9 cellular contexts compared by ENCODE assay signal in genomic region chr6:146543940-146544661, GRCh38. TPM values are rescaled to one million over a fixed set of nuclear protein-coding genes. Genes with fewer than 3 reads are reported as not detected.
DNase-seq lines count a peak whose midpoint lies in the region; ATAC-seq and FAIRE-seq lines count a peak whose summit lies in the region.
"Had no signal": no experiment of that assay in that cellular context is flagged by ENCODE, and none has a peak within 500 bp of the region (broad histone marks: within the 10 kb centered on the region; RNA-seq: fewer than 3 reads in every experiment).

No MANE protein-coding gene starts in this region.

- no peaks in the 10 kb centered on the region for H3K27me3 ChIP-seq in mucosa of stomach (ENCODE audit: control insufficient read depth, insufficient read depth, low read length)
- H3K27me3 ChIP-seq: BLaER1 treated with 17β-estradiol and CSF1 and Interleukin-3, amounts not matched to agents 10 nM and 100 nM had no signal

- H3K9ac ChIP-seq in mucosa of stomach (ENCODE audit: low read length), result peak overlapping the region; percentile 92
- H3K9ac ChIP-seq: BLaER1 treated with 17β-estradiol and CSF1 and Interleukin-3, amounts not matched to agents 10 nM and 100 nM had no signal

- H3K27me3 Mint-ChIP-seq in T-helper 1 cell treated with Interleukin-12 subunit alpha and Interleukin-12 subunit beta and Interleukin-4 antibody, amounts not matched to agents 30 μg/mL and 1 μg/mL, for 36 hours (ENCODE audit: low read depth), result peaks cover 43% of the 10 kb centered on the region
- H3K27me3 Mint-ChIP-seq in activated CD4-positive, alpha-beta memory T cell treated with anti-CD3 and anti-CD28 coated beads for 36 hours, result peaks cover 28% of the 10 kb centered on the region

- peaks cover 6% of the 10 kb centered on the region for H3K4me1 ChIP-seq in mucosa of stomach (ENCODE audit: control insufficient read depth, insufficient read depth, low read length)

- no peaks in the 10 kb centered on the region for H3K36me3 ChIP-seq in mucosa of stomach (ENCODE audit: control insufficient read depth, insufficient read depth, low read length)

- H3K9me3 Mint-ChIP-seq in T-helper 1 cell treated with Interleukin-12 subunit alpha and Interleukin-12 subunit beta and Interleukin-4 antibody, amounts not matched to agents 30 μg/mL and 1 μg/mL, for 36 hours, result no peaks in the 10 kb centered on the region
- no peaks in the 10 kb centered on the region for H3K9me3 Mint-ChIP-seq in activated CD4-positive, alpha-beta memory T cell treated with anti-CD3 and anti-CD28 coated beads for 36 hours

- no peaks in the 10 kb centered on the region for H3K9me3 ChIP-seq in mucosa of stomach (ENCODE audit: control insufficient read depth, low read length)

- H3K36me3 Mint-ChIP-seq in T-helper 1 cell treated with Interleukin-12 subunit alpha and Interleukin-12 subunit beta and Interleukin-4 antibody, amounts not matched to agents 30 μg/mL and 1 μg/mL, for 36 hours (ENCODE audit: low read depth), result no peaks in the 10 kb centered on the region
- peaks cover 3% of the 10 kb centered on the region for H3K36me3 Mint-ChIP-seq in activated CD4-positive, alpha-beta memory T cell treated with anti-CD3 and anti-CD28 coated beads for 36 hours

- FAIRE-seq in urothelium cell line (lab: Jason Lieb, UNC), result no peak

- no peak for DNase-seq in T-helper 1 cell
- DNase-seq in activated CD4-positive, alpha-beta memory T cell treated with anti-CD3 and anti-CD28 coated beads for 36 hours, result no peak
- peak; percentile 44 for DNase-seq in fibroblast of gingiva (ENCODE audit: low read depth)
- peak; percentile 23 for DNase-seq in urothelium cell line (ENCODE audit: low spot score)
- DNase-seq in DMS79 (lab: John Stamatoyannopoulos, UW), result no peak

- ATAC-seq in HG03442 (IDR thresholded peaks at IDR 0.05; ENCODE audit: unreplicated experiment), result peak; percentile 18

- intact Hi-C loops in activated CD4-positive, alpha-beta memory T cell treated with anti-CD3 and anti-CD28 coated beads for 36 hours (cut with micrococcal nuclease), result loop anchor here (10.0 kb wide), 1 partner anchor 241 kb away; no protein-coding TSS in a partner anchor

- peaks cover 11% of the 10 kb centered on the region for H3K4me1 Mint-ChIP-seq in T-helper 1 cell treated with Interleukin-12 subunit alpha and Interleukin-12 subunit beta and Interleukin-4 antibody, amounts not matched to agents 30 μg/mL and 1 μg/mL, for 36 hours (ENCODE audit: low read depth)
- peaks cover 7% of the 10 kb centered on the region for H3K4me1 Mint-ChIP-seq in activated CD4-positive, alpha-beta memory T cell treated with anti-CD3 and anti-CD28 coated beads for 36 hours (ENCODE audit: low read depth)

- peak overlapping the region; percentile 81 for H3K4me3 Mint-ChIP-seq in T-helper 1 cell treated with Interleukin-12 subunit alpha and Interleukin-12 subunit beta and Interleukin-4 antibody, amounts not matched to agents 30 μg/mL and 1 μg/mL, for 36 hours
- H3K4me3 Mint-ChIP-seq in activated CD4-positive, alpha-beta memory T cell treated with anti-CD3 and anti-CD28 coated beads for 36 hours, result peak overlapping the region; percentile 57

- peak overlapping the region; percentile 27 for H3K4me3 ChIP-seq in mucosa of stomach (ENCODE audit: low read length)
- H3K4me3 ChIP-seq: BLaER1 treated with 17β-estradiol and CSF1 and Interleukin-3, amounts not matched to agents 10 nM and 100 nM had no signal

- POLR2A ChIA-PET in activated CD4-positive, alpha-beta memory T cell treated with anti-CD3 and anti-CD28 coated beads for 36 hours (lab: Charles Lee), result no interaction called here

- CTCF ChIA-PET in activated CD4-positive, alpha-beta memory T cell treated with anti-CD3 and anti-CD28 coated beads for 36 hours (lab: Charles Lee), result interaction anchor here (1.1 to 1.4 kb wide), 2 partner anchors 9 to 241 kb away, joined by 3 read pairs; no protein-coding TSS in a partner anchor

- peak overlapping the region; percentile 57 for H3K27ac Mint-ChIP-seq in T-helper 1 cell treated with Interleukin-12 subunit alpha and Interleukin-12 subunit beta and Interleukin-4 antibody, amounts not matched to agents 30 μg/mL and 1 μg/mL, for 36 hours
- H3K27ac Mint-ChIP-seq in activated CD4-positive, alpha-beta memory T cell treated with anti-CD3 and anti-CD28 coated beads for 36 hours, result no peak overlapping the region

RNA-seq across cellular contexts. Expression of gene RAB32, which starts 0.5 kb away (rescaled TPM):
- under 1 TPM; 0.24 to 0.44 TPM for total RNA-seq in activated CD4-positive, alpha-beta memory T cell treated with anti-CD3 and anti-CD28 coated beads for 36 hours

RNA-seq across cellular contexts. Expression of gene ADGB, which starts 54.7 kb away (rescaled TPM):
- under 1 TPM in 1 of 2 experiments, not detected in 1; 0.56 TPM for total RNA-seq in activated CD4-positive, alpha-beta memory T cell treated with anti-CD3 and anti-CD28 coated beads for 36 hours

Comparison
In these comparisons a context has a peak if more than half of its experiments do, and no peak if none do; other contexts are left out.
1. DNase-seq: peak in fibroblast of gingiva (single experiment) and urothelium cell line (single experiment); none in T-helper 1 cell (0 of 5), activated CD4-positive, alpha-beta memory T cell treated with anti-CD3 and anti-CD28 coated beads for 36 hours (single experiment) and DMS79 (single experiment).